Comparison of ENCODE assay signal across 14 cellular contexts in the genomic region with DNA sequence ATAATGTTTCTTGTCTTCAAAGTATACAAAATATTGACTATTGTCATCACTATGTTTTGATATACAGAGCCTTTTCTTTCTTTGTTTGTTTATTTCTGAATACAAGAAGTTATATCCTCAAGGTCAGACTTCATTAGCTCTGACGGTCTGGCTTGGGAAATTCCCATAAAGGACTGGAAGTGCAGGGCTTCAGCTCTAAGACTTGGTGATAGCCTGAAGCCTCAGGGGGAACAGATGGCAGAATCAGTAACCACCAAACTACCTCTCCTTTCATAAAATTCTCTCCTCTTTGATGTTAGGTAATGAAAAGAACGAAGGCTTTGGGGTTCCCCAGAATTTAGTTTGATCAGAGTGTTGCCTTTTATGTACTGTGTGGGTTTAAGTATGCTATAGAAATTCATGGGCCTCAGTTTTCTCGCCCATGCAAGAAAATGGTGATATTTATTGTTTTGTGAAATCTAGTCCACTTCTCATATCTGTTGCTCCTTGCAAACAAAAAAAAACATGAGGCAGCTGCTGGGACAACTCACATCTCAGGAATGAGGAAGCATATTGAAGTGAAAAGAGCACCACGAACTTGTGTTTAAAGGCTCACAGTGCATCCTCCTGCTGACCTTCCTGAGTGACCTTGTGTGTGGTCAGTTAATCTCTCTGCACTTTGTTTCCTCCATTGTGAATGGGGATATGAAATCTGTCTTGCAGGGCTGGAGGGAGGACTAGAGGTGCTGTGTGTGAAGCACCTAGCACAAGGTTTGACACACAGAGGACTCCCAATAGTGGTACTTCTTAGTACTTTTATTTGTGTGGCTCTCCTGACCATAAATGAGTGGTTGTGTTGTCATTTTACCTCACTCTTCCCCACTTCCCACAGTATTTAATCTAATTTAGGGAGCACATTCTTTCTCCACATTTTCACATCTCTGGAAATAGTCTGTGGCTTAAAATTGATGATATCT.
DNase-seq lines count a peak whose midpoint lies in the region; ATAC-seq, FAIRE-seq and TF ChIP-seq lines count a peak whose summit lies in the region.
"Had no signal": no experiment of that assay in that cellular context is flagged by ENCODE, and none has a peak within 500 bp of the region (broad histone marks: within the 10 kb centered on the region; RNA-seq: fewer than 3 reads in every experiment).

No MANE protein-coding gene starts in this region.

- FAIRE-seq in bronchial epithelial cell (lab: Jason Lieb, UNC) = peak; percentile 86

- TF ChIP-seq CTCF in bronchial epithelial cell (IDR thresholded peaks at IDR 0.05; ENCODE audit: insufficient read depth, low read length, severe bottlenecking) = no peak
- no peak for TF ChIP-seq CTCF in lung (IDR thresholded peaks at IDR 0.05; ENCODE audit: control extremely low read depth, extremely low read depth)

- DNase-seq in AG08395 (ENCODE audit: low spot score) (peak; percentile 38), HT-29 (ENCODE audit: low spot score) (peak; percentile 66), bronchial epithelial cell (ENCODE audit: low read depth) (peak; percentile 65), lung (ENCODE audit: low spot score) (no peak), cortex of kidney (lab: John Stamatoyannopoulos, UW) (no peak), NOMO-1 (lab: John Stamatoyannopoulos, UW; ENCODE audit: unreplicated experiment in 2 of 2) (no peak)
- no peak for DNase-seq in activated CD4-positive, CD25-positive, alpha-beta regulatory T cell treated with anti-CD3 and anti-CD28 coated beads, Interleukin-2, amount 50 U/mL, for 72 hours
- no peak for DNase-seq in stimulated activated CD8-positive, alpha-beta memory T cell treated with anti-CD3 and anti-CD28 coated beads, Interleukin-4, amount 100 ng/mL, for 48 hours
- DNase-seq: activated CD4-positive, CD25-positive, alpha-beta regulatory T cell; caudate nucleus; NCI-H446 had no signal

- no peak overlapping the region for H3K27ac ChIP-seq in lung (ENCODE audit: low read depth in 1 of 2, low read length in 1 of 2)
- H3K27ac ChIP-seq: C4-2B, gastroesophageal sphincter, thoracic aorta had no signal

- H3K4me1 ChIP-seq in lung (ENCODE audit: control insufficient read depth in 2 of 2, insufficient read depth in 2 of 2, low read length in 2 of 2) = peaks cover 0 to 2% of the 10 kb centered on the region in 2 donors
- H3K4me1 ChIP-seq: gastroesophageal sphincter had no signal

- H3K4me3 ChIP-seq in bronchial epithelial cell (ENCODE audit: low read depth, low read length) = no peak overlapping the region
- H3K4me3 ChIP-seq in lung = no peak overlapping the region
- H3K4me3 ChIP-seq: gastroesophageal sphincter, thoracic aorta had no signal

- H3K36me3 ChIP-seq in bronchial epithelial cell (ENCODE audit: control insufficient read depth, insufficient read depth, low read length) (no peaks in the 10 kb centered on the region), lung (ENCODE audit: control insufficient read depth in 2 of 2, insufficient read depth in 2 of 2, low read length in 2 of 2) (no peaks in the 10 kb centered on the region)
- H3K36me3 ChIP-seq: gastroesophageal sphincter, thoracic aorta had no signal

- no peaks in the 10 kb centered on the region for H3K27me3 ChIP-seq in bronchial epithelial cell (ENCODE audit: control insufficient read depth, insufficient read depth, low read length)
- H3K27me3 ChIP-seq in lung (ENCODE audit: control insufficient read depth, insufficient read depth) = no peaks in the 10 kb centered on the region
- H3K27me3 ChIP-seq: gastroesophageal sphincter had no signal

- H3K9me3 ChIP-seq in lung (ENCODE audit: control insufficient read depth in 2 of 2, insufficient read depth in 1 of 2, low read length in 1 of 2) = peaks cover 0 to 3% of the 10 kb centered on the region in 2 donors
- H3K9me3 ChIP-seq: gastroesophageal sphincter, thoracic aorta had no signal

- ATAC-seq in lung (ENCODE audit: insufficient read depth, low FRiP score) = peak; percentile 53
- ATAC-seq: gastroesophageal sphincter had no signal

- 45 to 53% methylated on average over 4 of the region's 4 CpGs for WGBS in lung, 2 donors

Comparison
In these comparisons a context has a peak if more than half of its experiments do, and no peak if none do; other contexts are left out.
1. DNase-seq: peak in AG08395 (single experiment), HT-29 (single experiment) and bronchial epithelial cell (single experiment); none in lung (single experiment), cortex of kidney (single experiment), NOMO-1 (0 of 2), activated CD4-positive, CD25-positive, alpha-beta regulatory T cell treated with anti-CD3 and anti-CD28 coated beads, Interleukin-2, amount 50 U/mL, for 72 hours (single experiment) and stimulated activated CD8-positive, alpha-beta memory T cell treated with anti-CD3 and anti-CD28 coated beads, Interleukin-4, amount 100 ng/mL, for 48 hours (single experiment).